ENCODE assay signal across 2 cellular contexts in genomic region chr2:80711915-80712314, GRCh38.
TF ChIP-seq lines count a peak whose summit lies in the region.

No MANE protein-coding gene starts in this region.

TF ChIP-seq in HepG2, 621 proteins besides CTCF, POLR2A, EP300 and RAD21 (continued from another document):
- TF ChIP-seq MAFF (IDR thresholded peaks at IDR 0.05; ENCODE audit: low read depth, low read length) = peak; percentile 97

TF ChIP-seq in K562, 482 proteins besides CTCF, POLR2A, EP300 and RAD21 (continued from another document):
- TF ChIP-seq PRDM10 (IDR thresholded peaks at IDR 0.05; ENCODE audit: partially characterized antibody) (no peak), C11orf30 (IDR thresholded peaks at IDR 0.05; ENCODE audit: low read depth) (peak; percentile 60; the same call in 1 of the 2 replicates), XRCC3 (IDR thresholded peaks at IDR 0.05) (no peak), NCOA4 (IDR thresholded peaks at IDR 0.05; ENCODE audit: partially characterized antibody) (no peak), RBM25 (IDR thresholded peaks at IDR 0.05; ENCODE audit: low read depth, low read length, severe bottlenecking) (no peak), ZFP30 (CRISPR knock-in tag; IDR thresholded peaks at IDR 0.05; ENCODE audit: borderline replicate concordance) (no peak), ZNF174 (CRISPR knock-in tag; IDR thresholded peaks at IDR 0.05) (no peak), ZNF316 (IDR thresholded peaks at IDR 0.05) (peak; percentile 80), BRF1 (IDR thresholded peaks at IDR 0.05; ENCODE audit: borderline replicate concordance, extremely low read depth, insufficient read length) (no peak), MAFF (IDR thresholded peaks at IDR 0.05; ENCODE audit: low read length) (peak; percentile 81)
